Comparison of ENCODE assay signal across 8 cellular contexts in the genomic region with DNA sequence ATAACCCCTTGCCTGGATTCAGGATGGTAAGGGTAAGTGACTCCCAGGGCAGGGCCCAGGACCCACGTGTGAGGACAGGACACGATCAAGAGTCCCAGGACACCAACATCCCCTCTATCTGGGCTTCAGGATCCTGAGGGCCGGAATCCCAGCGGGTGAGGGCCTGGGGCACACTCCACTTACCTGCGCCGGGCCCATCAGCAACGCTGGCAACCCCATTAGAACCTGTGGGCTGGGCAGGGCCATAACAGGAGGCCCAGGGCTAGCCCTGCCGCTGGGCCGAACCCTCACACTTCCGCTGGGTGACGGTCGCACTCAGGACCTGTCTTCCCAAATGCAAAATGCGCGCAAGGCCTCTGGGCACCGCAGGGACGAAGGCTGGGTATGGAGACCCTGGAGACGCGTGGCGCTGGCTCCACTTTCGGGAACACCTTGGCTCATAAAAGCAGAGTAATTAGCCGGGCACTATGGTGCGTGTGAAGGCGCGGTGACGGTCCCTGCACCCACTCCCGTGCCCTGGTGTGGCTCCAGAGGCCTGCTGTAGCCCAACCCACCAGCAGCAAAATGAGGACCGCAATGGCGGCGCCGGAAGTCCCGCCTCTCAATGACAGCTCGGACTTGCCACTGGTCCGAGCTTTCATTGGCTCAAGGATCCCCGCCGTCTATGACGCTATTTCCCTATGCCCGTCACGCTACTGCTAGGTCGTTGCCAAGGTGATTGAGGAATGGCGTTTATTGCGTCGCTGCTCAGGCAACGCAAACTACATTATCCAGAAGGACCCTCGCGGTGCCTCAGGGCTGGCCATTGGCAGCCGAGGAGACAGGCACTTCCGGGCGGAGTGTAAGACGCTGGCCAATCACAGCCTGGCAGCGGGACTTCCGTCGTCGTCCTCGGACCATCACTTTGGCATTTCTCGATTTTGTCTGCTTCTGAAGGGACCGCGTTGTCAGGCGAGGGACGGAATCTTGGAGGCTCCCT. TPM values are rescaled to one million over a fixed set of nuclear protein-coding genes. Genes with fewer than 3 reads are reported as not detected.
DNase-seq lines count a peak whose midpoint lies in the region; ATAC-seq and TF ChIP-seq lines count a peak whose summit lies in the region.

A gene (minus strand): TSS at position 578 of the 979 bp plus-strand sequence. CDS start 332 bp downstream, at position 246.

- DNase-seq in AG04450 (ENCODE audit: low read depth, low spot score) (peak; percentile 99), PC-9 (peak; percentile 66 to 71), activated gamma-delta T cell (lab: John Stamatoyannopoulos, UW) (peak; percentile 81), fibroblast of villous mesenchyme (ENCODE audit: low read depth) (peak; percentile 100)
- peak; percentile 91 for DNase-seq in stimulated activated naive CD8-positive, alpha-beta T cell treated with anti-CD3 and anti-CD28 coated beads, Interleukin-15, Interleukin-2, amounts not matched to agents 100 U/mL and 50 U/mL, for 24 hours

- CTCF ChIA-PET in AG04450 (lab: Charles Lee), result no interaction called here
- CTCF ChIA-PET in PC-9 (lab: Charles Lee), result no interaction called here

- no peak for TF ChIP-seq RAD21 in neural cell (conservative IDR thresholded peaks at IDR 0.05)

- TSS peak; percentile 93 for BruUV-seq in PC-9 (replicated peaks; lab: Mats Ljungman, UMichigan)

- H3K9me2 ChIP-seq in PC-9 (ENCODE audit: insufficient read depth), result no peaks in the 10 kb centered on the region
- no peaks in the 10 kb centered on the region for H3K9me2 ChIP-seq in neural cell (ENCODE audit: insufficient read depth, low read length)

- peak; percentile 93 for ATAC-seq in GM19043 (IDR thresholded peaks at IDR 0.05; ENCODE audit: low read depth, unreplicated experiment)
- ATAC-seq in HG03432 (IDR thresholded peaks at IDR 0.05; ENCODE audit: unreplicated experiment), result peak; percentile 95
- peak; percentile 99 for ATAC-seq in stimulated activated naive CD8-positive, alpha-beta T cell treated with anti-CD3 and anti-CD28 coated beads, Interleukin-15, Interleukin-2, amounts not matched to agents 100 U/mL and 50 U/mL, for 24 hours

- intact Hi-C loops in PC-9 (cut with micrococcal nuclease; ENCODE audit: unreplicated experiment), result no loop called here

- no peak for TF ChIP-seq CTCF in AG04450 (IDR thresholded peaks at IDR 0.05; ENCODE audit: low read depth, low read length)
- no peak for TF ChIP-seq CTCF in PC-9 (conservative IDR thresholded peaks at IDR 0.05)
- TF ChIP-seq CTCF in fibroblast of villous mesenchyme (IDR thresholded peaks at IDR 0.05; ENCODE audit: insufficient read depth, low read depth, low read length), result no peak
- no peak for TF ChIP-seq CTCF in neural cell (IDR thresholded peaks at IDR 0.05; ENCODE audit: poor library complexity, severe bottlenecking)

- H4K20me1 ChIP-seq in PC-9 (ENCODE audit: insufficient read depth), result no peaks in the 10 kb centered on the region
- no peaks in the 10 kb centered on the region for H4K20me1 ChIP-seq in neural cell (ENCODE audit: insufficient read depth)

- H3K36me3 ChIP-seq in PC-9 (ENCODE audit: low read depth) (no peaks in the 10 kb centered on the region), neural cell (ENCODE audit: insufficient read depth, low read length) (peaks cover 4% of the 10 kb centered on the region)

- TF ChIP-seq EP300 in neural cell (conservative IDR thresholded peaks at IDR 0.05; ENCODE audit: poor library complexity, severe bottlenecking), result peak; percentile 75

- peak within 1 kb of the TSS; percentile 93 for H3K4me3 ChIP-seq in AG04450 (ENCODE audit: low read depth, low read length)
- peak within 1 kb of the TSS; percentile 39; the same call in 1 of the 2 replicates for H3K4me3 ChIP-seq in PC-9
- H3K4me3 ChIP-seq in fibroblast of villous mesenchyme (ENCODE audit: low read depth, low read length), result peak within 1 kb of the TSS; percentile 72
- peak within 1 kb of the TSS; percentile 76 for H3K4me3 ChIP-seq in neural cell (ENCODE audit: low read length)

- H3K79me2 ChIP-seq in PC-9 (ENCODE audit: low read depth) (no peaks in the 10 kb centered on the region), neural cell (replicated peaks; ENCODE audit: insufficient read depth, low read length) (peaks cover 10% of the 10 kb centered on the region)

- H3K4me1 ChIP-seq in PC-9 (replicated peaks; ENCODE audit: insufficient read depth), result no peaks in the 10 kb centered on the region

- H3K27ac ChIP-seq in AG04450 (ENCODE audit: low read depth, low read length), result peak within 1 kb of the TSS; percentile 90
- no peak within 1 kb of the TSS for H3K27ac ChIP-seq in PC-9
- H3K27ac ChIP-seq in neural cell (ENCODE audit: low read length), result peak within 1 kb of the TSS; percentile 79

- H3K27me3 ChIP-seq in AG04450 (ENCODE audit: control insufficient read depth, insufficient read depth, low read length), result no peaks in the 10 kb centered on the region
- H3K27me3 ChIP-seq in PC-9 (ENCODE audit: insufficient read depth, low read depth), result no peaks in the 10 kb centered on the region
- H3K27me3 ChIP-seq in neural cell (ENCODE audit: insufficient read depth, low read depth, low read length), result no peaks in the 10 kb centered on the region

- H3K4me2 ChIP-seq in PC-9 (peak within 1 kb of the TSS; percentile 53), neural cell (ENCODE audit: low read length) (peak within 1 kb of the TSS; percentile 68)

- H3K9ac ChIP-seq in neural cell (ENCODE audit: low read length), result peak within 1 kb of the TSS; percentile 81

- H3F3A ChIP-seq in PC-9 (ENCODE audit: insufficient read depth, low read depth) (no peaks in the 10 kb centered on the region), neural cell (ENCODE audit: insufficient read depth, low read length, poor library complexity, severe bottlenecking) (no peaks in the 10 kb centered on the region)

- POLR2A ChIA-PET in AG04450 (lab: Yijun Ruan, JAX) (interaction anchor here (0.6 to 1.0 kb wide), 4 partner anchors 12 to 31 kb away, joined by 3 to 7 read pairs (median 4); a partner anchor contains a TSS), PC-9 (lab: Charles Lee; ENCODE audit: unreplicated experiment) (interaction anchor here (0.7 kb wide), 1 partner anchor 595 kb away, joined by 4 read pairs; no protein-coding TSS in a partner anchor)

- H2AFZ ChIP-seq in PC-9 (peak within 1 kb of the TSS; percentile 68; the same call in 1 of the 2 replicates), neural cell (ENCODE audit: low read depth, low read length) (peak within 1 kb of the TSS; percentile 67)

- H3K9me3 ChIP-seq in AG04450 (ENCODE audit: control insufficient read depth, insufficient read depth, low read length) (peaks cover 70% of the 10 kb centered on the region), PC-9 (ENCODE audit: insufficient read depth, low read depth) (no peaks in the 10 kb centered on the region), neural cell (ENCODE audit: low read length) (peaks cover 2% of the 10 kb centered on the region)

TF ChIP-seq in neural cell, 6 proteins besides CTCF, POLR2A, EP300 and RAD21:
- TF ChIP-seq SMC3 (conservative IDR thresholded peaks at IDR 0.05; ENCODE audit: poor library complexity) (no peak), POLR2AphosphoS5 (IDR thresholded peaks at IDR 0.05) (peak; percentile 75), MXI1 (conservative IDR thresholded peaks at IDR 0.05; ENCODE audit: poor library complexity, severe bottlenecking) (peak; percentile 70), TAF1 (IDR thresholded peaks at IDR 0.05; ENCODE audit: low read depth) (peak; percentile 59)
- TF ChIP-seq, protein P1, sequence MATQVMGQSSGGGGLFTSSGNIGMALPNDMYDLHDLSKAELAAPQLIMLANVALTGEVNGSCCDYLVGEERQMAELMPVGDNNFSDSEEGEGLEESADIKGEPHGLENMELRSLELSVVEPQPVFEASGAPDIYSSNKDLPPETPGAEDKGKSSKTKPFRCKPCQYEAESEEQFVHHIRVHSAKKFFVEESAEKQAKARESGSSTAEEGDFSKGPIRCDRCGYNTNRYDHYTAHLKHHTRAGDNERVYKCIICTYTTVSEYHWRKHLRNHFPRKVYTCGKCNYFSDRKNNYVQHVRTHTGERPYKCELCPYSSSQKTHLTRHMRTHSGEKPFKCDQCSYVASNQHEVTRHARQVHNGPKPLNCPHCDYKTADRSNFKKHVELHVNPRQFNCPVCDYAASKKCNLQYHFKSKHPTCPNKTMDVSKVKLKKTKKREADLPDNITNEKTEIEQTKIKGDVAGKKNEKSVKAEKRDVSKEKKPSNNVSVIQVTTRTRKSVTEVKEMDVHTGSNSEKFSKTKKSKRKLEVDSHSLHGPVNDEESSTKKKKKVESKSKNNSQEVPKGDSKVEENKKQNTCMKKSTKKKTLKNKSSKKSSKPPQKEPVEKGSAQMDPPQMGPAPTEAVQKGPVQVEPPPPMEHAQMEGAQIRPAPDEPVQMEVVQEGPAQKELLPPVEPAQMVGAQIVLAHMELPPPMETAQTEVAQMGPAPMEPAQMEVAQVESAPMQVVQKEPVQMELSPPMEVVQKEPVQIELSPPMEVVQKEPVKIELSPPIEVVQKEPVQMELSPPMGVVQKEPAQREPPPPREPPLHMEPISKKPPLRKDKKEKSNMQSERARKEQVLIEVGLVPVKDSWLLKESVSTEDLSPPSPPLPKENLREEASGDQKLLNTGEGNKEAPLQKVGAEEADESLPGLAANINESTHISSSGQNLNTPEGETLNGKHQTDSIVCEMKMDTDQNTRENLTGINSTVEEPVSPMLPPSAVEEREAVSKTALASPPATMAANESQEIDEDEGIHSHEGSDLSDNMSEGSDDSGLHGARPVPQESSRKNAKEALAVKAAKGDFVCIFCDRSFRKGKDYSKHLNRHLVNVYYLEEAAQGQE (IDR thresholded peaks at IDR 0.05; ENCODE audit: borderline replicate concordance), result peak; percentile 43

RNA-seq across cellular contexts. Expression of the gene that starts here (rescaled TPM):
- polyA plus RNA-seq in AG04450 (2011; rRNA removed) (4.6 and 4.8 TPM in 2 replicates), neural cell (0.77 and 1.0 TPM in 2 replicates)
- polyA minus RNA-seq in AG04450 (2011; rRNA and poly(A)+ RNA removed), result 12.4 and 15.5 TPM in 2 replicates
- total RNA-seq in PC-9 (2021) (1.5 and 2.1 TPM in 2 replicates), fibroblast of villous mesenchyme (8.7 and 11.7 TPM in 2 replicates)
- 14.1 and 15.6 TPM in 2 replicates for polyA minus RNA-seq in neural cell

Comparison
In these comparisons a context has a peak if more than half of its experiments do, and no peak if none do; other contexts are left out.
1. H3K4me3 ChIP-seq: peak in every context shown above with its lines; median percentile 93 in AG04450; 76 in neural cell; 72 in fibroblast of villous mesenchyme; 39 in PC-9.